In genomic region chr14:106419432-106419831, GRCh38 we compare ENCODE assay signal across 27 cellular contexts.
"Had no signal": no experiment of that assay in that cellular context is flagged by ENCODE, and none has a peak within 500 bp of the region (broad histone marks: within the 10 kb centered on the region; RNA-seq: fewer than 3 reads in every experiment).

No MANE protein-coding gene starts in this region.

- H3K27me3 ChIP-seq: ascending aorta, cardiac muscle cell, colonic mucosa, gastrocnemius medialis, hepatocyte, ovary, right lobe of liver had no signal

- H3K36me3 ChIP-seq: ascending aorta, cardiac muscle cell, colonic mucosa, gastrocnemius medialis, ovary, right lobe of liver, tibial artery had no signal

- H3K36me3 Mint-ChIP-seq: activated naive CD8-positive, alpha-beta T cell; brain had no signal

- H3K4me1 ChIP-seq: ascending aorta, colonic mucosa, gastrocnemius medialis, right lobe of liver, tibial artery had no signal

- H3K27me3 Mint-ChIP-seq: brain, progenitor cell of endocrine pancreas had no signal

- ATAC-seq: activated T-cell treated with anti-CD3 and anti-CD28 coated beads, Interleukin-2, amount 50 U/mL, for 72 hours; gastrocnemius medialis; left cardiac atrium; left ventricle myocardium superior; right lobe of liver had no signal

- H3K4me1 Mint-ChIP-seq: brain had no signal

- H3K27ac ChIP-seq: ascending aorta, cardiac muscle cell, colonic mucosa, gastrocnemius medialis, hepatocyte, ovary, right lobe of liver, skin epidermis, tibial artery, VCaP had no signal

- H3K9me3 ChIP-seq: ascending aorta, colonic mucosa, gastrocnemius medialis, ovary, right lobe of liver, tibial artery had no signal

- H3K4me3 Mint-ChIP-seq: activated naive CD8-positive, alpha-beta T cell; brain; stimulated activated naive CD8-positive, alpha-beta T cell treated with anti-CD3 and anti-CD28 coated beads, Interleukin-15, Interleukin-2, amounts not matched to agents 100 ng/mL and 50 ng/mL, for 24 hours had no signal

- H3K9me3 Mint-ChIP-seq: activated T-cell treated with anti-CD3 and anti-CD28 coated beads, Interleukin-2, amount 50 U/mL, for 72 hours; stimulated activated naive CD8-positive, alpha-beta T cell treated with anti-CD3 and anti-CD28 coated beads, Interleukin-15, Interleukin-2, amounts not matched to agents 100 ng/mL and 50 ng/mL, for 24 hours had no signal

- H3K4me3 ChIP-seq: ascending aorta, cardiac muscle cell, colonic mucosa, gastrocnemius medialis, hepatocyte, ovary, right lobe of liver, skin epidermis, tibial artery had no signal

- H3K27ac Mint-ChIP-seq: activated naive CD8-positive, alpha-beta T cell; brain; progenitor cell of endocrine pancreas; stimulated activated naive CD8-positive, alpha-beta T cell treated with anti-CD3 and anti-CD28 coated beads, Interleukin-15, Interleukin-2, amounts not matched to agents 100 ng/mL and 50 ng/mL, for 24 hours had no signal

- DNase-seq: activated CD4-positive, alpha-beta T cell treated with anti-CD3 and anti-CD28 coated beads for 4 hours; activated CD4-positive, alpha-beta T cell treated with anti-CD3 and anti-CD28 coated beads, Interleukin-2, amount 50 U/mL, for 4 hours; activated naive CD4-positive, alpha-beta T cell; activated T-cell treated with anti-CD3 and anti-CD28 coated beads for 4 hours; activated T-cell treated with anti-CD3 and anti-CD28 coated beads, Interleukin-2, amount 50 U/mL, for 72 hours; cerebellar nuclear complex; colonic mucosa; effector CD8-positive, alpha-beta T cell; gastrocnemius medialis; glutamatergic neuron; islet precursor cell; left cardiac atrium; left ventricle myocardium superior; ovary; right lobe of liver; stimulated activated CD4-positive, alpha-beta T cell treated with anti-CD3 and anti-CD28 coated beads, Interleukin-12 subunit alpha, Interleukin-12 subunit beta, amount 100 ng/mL, for 4 hours; stimulated activated CD4-positive, alpha-beta T cell treated with anti-CD3 and anti-CD28 coated beads, Interleukin-4, amount 100 ng/mL, for 1 hour; tibial artery had no signal
